ENCODE assay signal across 1 cellular context in the genomic region with DNA sequence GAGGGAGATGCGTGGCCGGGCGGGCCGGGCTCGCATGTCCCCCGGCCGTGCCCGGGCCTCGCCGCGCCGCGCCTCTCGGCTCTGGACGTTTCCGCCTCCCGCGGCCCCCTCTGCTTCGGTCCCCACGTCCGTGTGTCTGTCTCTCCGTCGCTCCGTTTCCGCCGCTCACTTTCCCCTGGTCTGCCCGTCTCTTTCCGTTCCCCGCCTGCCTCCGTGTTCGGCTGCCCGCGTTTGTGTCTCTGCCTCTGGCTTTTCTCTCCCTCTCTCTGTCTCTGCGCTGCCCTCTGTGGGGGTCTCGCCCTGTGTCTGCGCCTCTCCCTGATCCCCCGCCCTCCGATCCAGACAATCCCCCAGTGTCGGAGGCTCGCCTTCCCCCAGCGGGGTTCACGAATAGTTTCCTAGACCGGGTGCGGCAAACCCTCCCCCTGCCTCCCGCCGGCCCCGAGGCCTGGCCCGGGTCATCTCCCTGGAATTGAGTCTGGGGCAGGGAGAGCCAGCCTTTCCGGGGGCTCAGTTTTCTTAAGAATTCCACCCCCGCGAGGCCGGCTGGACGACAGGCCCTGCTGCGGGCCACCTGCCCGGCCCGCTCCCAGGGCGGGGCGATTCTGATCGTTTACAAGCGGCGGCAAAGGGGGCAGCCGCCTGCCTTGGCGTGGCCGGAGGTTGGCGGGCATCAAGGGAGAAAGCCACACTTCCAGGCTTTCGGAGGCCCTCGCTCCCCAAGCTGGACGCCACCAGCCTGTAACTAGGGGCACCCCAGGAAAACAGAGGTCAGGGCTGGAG.
TF ChIP-seq lines count a peak whose summit lies in the region.

No MANE protein-coding gene starts in this region.

TF ChIP-seq in HepG2, 621 proteins besides CTCF, POLR2A, EP300 and RAD21 (continues in another document):
- TF ChIP-seq, protein P1, sequence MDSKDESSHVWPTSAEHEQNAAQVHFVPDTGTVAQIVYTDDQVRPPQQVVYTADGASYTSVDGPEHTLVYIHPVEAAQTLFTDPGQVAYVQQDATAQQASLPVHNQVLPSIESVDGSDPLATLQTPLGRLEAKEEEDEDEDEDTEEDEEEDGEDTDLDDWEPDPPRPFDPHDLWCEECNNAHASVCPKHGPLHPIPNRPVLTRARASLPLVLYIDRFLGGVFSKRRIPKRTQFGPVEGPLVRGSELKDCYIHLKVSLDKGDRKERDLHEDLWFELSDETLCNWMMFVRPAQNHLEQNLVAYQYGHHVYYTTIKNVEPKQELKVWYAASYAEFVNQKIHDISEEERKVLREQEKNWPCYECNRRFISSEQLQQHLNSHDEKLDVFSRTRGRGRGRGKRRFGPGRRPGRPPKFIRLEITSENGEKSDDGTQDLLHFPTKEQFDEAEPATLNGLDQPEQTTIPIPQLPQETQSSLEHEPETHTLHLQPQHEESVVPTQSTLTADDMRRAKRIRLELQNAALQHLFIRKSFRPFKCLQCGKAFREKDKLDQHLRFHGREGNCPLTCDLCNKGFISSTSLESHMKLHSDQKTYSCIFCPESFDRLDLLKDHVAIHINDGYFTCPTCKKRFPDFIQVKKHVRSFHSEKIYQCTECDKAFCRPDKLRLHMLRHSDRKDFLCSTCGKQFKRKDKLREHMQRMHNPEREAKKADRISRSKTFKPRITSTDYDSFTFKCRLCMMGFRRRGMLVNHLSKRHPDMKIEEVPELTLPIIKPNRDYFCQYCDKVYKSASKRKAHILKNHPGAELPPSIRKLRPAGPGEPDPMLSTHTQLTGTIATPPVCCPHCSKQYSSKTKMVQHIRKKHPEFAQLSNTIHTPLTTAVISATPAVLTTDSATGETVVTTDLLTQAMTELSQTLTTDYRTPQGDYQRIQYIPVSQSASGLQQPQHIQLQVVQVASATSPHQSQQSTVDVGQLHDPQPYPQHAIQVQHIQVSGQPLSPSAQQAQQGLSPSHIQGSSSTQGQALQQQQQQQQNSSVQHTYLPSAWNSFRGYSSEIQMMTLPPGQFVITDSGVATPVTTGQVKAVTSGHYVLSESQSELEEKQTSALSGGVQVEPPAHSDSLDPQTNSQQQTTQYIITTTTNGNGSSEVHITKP (CRISPR knock-in tag; IDR thresholded peaks at IDR 0.05; ENCODE audit: low read depth) = no peak
- TF ChIP-seq DNMT3B (CRISPR knock-in tag; conservative IDR thresholded peaks at IDR 0.05) = no peak
- TF ChIP-seq ZNF777 (CRISPR knock-in tag; IDR thresholded peaks at IDR 0.05) = peak; percentile 85
- no peak for TF ChIP-seq MLLT10 (CRISPR knock-in tag; IDR thresholded peaks at IDR 0.05)
- TF ChIP-seq FOXK2 (IDR thresholded peaks at IDR 0.05) = no peak
- TF ChIP-seq WIZ (CRISPR knock-in tag; IDR thresholded peaks at IDR 0.05) = no peak
- TF ChIP-seq, protein P2, sequence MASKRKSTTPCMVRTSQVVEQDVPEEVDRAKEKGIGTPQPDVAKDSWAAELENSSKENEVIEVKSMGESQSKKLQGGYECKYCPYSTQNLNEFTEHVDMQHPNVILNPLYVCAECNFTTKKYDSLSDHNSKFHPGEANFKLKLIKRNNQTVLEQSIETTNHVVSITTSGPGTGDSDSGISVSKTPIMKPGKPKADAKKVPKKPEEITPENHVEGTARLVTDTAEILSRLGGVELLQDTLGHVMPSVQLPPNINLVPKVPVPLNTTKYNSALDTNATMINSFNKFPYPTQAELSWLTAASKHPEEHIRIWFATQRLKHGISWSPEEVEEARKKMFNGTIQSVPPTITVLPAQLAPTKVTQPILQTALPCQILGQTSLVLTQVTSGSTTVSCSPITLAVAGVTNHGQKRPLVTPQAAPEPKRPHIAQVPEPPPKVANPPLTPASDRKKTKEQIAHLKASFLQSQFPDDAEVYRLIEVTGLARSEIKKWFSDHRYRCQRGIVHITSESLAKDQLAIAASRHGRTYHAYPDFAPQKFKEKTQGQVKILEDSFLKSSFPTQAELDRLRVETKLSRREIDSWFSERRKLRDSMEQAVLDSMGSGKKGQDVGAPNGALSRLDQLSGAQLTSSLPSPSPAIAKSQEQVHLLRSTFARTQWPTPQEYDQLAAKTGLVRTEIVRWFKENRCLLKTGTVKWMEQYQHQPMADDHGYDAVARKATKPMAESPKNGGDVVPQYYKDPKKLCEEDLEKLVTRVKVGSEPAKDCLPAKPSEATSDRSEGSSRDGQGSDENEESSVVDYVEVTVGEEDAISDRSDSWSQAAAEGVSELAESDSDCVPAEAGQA (IDR thresholded peaks at IDR 0.05; ENCODE audit: low read depth) = no peak
- TF ChIP-seq, protein P2 (CRISPR knock-in tag; IDR thresholded peaks at IDR 0.05; ENCODE audit: borderline replicate concordance) = no peak
- TF ChIP-seq JUND (CRISPR knock-in tag; IDR thresholded peaks at IDR 0.05) = no peak
- TF ChIP-seq XBP1 (CRISPR knock-in tag; IDR thresholded peaks at IDR 0.05) = no peak
- TF ChIP-seq, protein P3, sequence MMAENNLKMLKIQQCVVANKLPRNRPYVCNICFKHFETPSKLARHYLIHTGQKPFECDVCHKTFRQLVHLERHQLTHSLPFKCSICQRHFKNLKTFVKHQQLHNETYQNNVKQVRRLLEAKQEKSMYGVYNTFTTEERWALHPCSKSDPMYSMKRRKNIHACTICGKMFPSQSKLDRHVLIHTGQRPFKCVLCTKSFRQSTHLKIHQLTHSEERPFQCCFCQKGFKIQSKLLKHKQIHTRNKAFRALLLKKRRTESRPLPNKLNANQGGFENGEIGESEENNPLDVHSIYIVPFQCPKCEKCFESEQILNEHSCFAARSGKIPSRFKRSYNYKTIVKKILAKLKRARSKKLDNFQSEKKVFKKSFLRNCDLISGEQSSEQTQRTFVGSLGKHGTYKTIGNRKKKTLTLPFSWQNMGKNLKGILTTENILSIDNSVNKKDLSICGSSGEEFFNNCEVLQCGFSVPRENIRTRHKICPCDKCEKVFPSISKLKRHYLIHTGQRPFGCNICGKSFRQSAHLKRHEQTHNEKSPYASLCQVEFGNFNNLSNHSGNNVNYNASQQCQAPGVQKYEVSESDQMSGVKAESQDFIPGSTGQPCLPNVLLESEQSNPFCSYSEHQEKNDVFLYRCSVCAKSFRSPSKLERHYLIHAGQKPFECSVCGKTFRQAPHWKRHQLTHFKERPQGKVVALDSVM (CRISPR knock-in tag; IDR thresholded peaks at IDR 0.05) = no peak
- no peak for TF ChIP-seq HOXA3 (CRISPR knock-in tag; IDR thresholded peaks at IDR 0.05)
- TF ChIP-seq TBX2 (CRISPR knock-in tag; IDR thresholded peaks at IDR 0.05; ENCODE audit: borderline replicate concordance) = peak; percentile 49; the same call in 1 of the 2 replicates
- no peak for TF ChIP-seq KLF16 (CRISPR knock-in tag; IDR thresholded peaks at IDR 0.05)
- no peak for TF ChIP-seq ZNF816 (CRISPR knock-in tag; IDR thresholded peaks at IDR 0.05; ENCODE audit: borderline replicate concordance)
- no peak for TF ChIP-seq KMT2B (CRISPR knock-in tag; IDR thresholded peaks at IDR 0.05)
- TF ChIP-seq, protein P4, sequence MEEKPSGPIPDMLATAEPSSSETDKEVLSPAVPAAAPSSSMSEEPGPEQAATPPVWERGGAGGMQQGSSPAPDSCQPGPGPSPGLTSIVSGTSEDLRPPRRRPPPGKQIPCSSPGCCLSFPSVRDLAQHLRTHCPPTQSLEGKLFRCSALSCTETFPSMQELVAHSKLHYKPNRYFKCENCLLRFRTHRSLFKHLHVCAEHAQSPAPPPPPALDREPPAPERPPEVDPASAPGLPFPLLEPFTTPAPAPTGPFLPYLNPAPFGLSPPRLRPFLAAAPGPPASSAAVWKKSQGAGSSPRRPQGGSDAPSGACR (CRISPR knock-in tag; IDR thresholded peaks at IDR 0.05) = 0 out of 2 replicates have a peak, but pooled peaks have one; percentile 49
- no peak for TF ChIP-seq SMARCC2 (IDR thresholded peaks at IDR 0.05)
- no peak for TF ChIP-seq ZNF383 (CRISPR knock-in tag; IDR thresholded peaks at IDR 0.05; ENCODE audit: borderline replicate concordance)
- peak; percentile 57; the same call in 1 of the 2 replicates for TF ChIP-seq MTF2 (CRISPR knock-in tag; IDR thresholded peaks at IDR 0.05; ENCODE audit: borderline replicate concordance)
- TF ChIP-seq, protein P5, sequence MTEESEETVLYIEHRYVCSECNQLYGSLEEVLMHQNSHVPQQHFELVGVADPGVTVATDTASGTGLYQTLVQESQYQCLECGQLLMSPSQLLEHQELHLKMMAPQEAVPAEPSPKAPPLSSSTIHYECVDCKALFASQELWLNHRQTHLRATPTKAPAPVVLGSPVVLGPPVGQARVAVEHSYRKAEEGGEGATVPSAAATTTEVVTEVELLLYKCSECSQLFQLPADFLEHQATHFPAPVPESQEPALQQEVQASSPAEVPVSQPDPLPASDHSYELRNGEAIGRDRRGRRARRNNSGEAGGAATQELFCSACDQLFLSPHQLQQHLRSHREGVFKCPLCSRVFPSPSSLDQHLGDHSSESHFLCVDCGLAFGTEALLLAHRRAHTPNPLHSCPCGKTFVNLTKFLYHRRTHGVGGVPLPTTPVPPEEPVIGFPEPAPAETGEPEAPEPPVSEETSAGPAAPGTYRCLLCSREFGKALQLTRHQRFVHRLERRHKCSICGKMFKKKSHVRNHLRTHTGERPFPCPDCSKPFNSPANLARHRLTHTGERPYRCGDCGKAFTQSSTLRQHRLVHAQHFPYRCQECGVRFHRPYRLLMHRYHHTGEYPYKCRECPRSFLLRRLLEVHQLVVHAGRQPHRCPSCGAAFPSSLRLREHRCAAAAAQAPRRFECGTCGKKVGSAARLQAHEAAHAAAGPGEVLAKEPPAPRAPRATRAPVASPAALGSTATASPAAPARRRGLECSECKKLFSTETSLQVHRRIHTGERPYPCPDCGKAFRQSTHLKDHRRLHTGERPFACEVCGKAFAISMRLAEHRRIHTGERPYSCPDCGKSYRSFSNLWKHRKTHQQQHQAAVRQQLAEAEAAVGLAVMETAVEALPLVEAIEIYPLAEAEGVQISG (CRISPR knock-in tag; IDR thresholded peaks at IDR 0.05) = 0 out of 2 replicates have a peak, but pooled peaks have one; percentile 17
- TF ChIP-seq, protein P6, sequence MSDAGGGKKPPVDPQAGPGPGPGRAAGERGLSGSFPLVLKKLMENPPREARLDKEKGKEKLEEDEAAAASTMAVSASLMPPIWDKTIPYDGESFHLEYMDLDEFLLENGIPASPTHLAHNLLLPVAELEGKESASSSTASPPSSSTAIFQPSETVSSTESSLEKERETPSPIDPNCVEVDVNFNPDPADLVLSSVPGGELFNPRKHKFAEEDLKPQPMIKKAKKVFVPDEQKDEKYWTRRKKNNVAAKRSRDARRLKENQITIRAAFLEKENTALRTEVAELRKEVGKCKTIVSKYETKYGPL (CRISPR knock-in tag; IDR thresholded peaks at IDR 0.05) = no peak
- no peak for TF ChIP-seq DR1 (CRISPR knock-in tag; IDR thresholded peaks at IDR 0.05)
- TF ChIP-seq ZNF546 (CRISPR knock-in tag; conservative IDR thresholded peaks at IDR 0.05) = no peak
- TF ChIP-seq ISL2 (CRISPR knock-in tag; IDR thresholded peaks at IDR 0.05) = 0 out of 2 replicates have a peak, but pooled peaks have one; percentile 31
- no peak for TF ChIP-seq NCOR1 (IDR thresholded peaks at IDR 0.05; ENCODE audit: borderline replicate concordance, low read length)
- no peak for TF ChIP-seq ZNF556 (CRISPR knock-in tag; IDR thresholded peaks at IDR 0.05; ENCODE audit: borderline replicate concordance)
- TF ChIP-seq MEIS2 (CRISPR knock-in tag; IDR thresholded peaks at IDR 0.05) = 0 out of 2 replicates have a peak, but pooled peaks have one; percentile 30
- peak; percentile 16; the same call in 1 of the 2 replicates for TF ChIP-seq RBFOX2 (IDR thresholded peaks at IDR 0.05; ENCODE audit: low read depth, low read length)
- TF ChIP-seq, protein P7, sequence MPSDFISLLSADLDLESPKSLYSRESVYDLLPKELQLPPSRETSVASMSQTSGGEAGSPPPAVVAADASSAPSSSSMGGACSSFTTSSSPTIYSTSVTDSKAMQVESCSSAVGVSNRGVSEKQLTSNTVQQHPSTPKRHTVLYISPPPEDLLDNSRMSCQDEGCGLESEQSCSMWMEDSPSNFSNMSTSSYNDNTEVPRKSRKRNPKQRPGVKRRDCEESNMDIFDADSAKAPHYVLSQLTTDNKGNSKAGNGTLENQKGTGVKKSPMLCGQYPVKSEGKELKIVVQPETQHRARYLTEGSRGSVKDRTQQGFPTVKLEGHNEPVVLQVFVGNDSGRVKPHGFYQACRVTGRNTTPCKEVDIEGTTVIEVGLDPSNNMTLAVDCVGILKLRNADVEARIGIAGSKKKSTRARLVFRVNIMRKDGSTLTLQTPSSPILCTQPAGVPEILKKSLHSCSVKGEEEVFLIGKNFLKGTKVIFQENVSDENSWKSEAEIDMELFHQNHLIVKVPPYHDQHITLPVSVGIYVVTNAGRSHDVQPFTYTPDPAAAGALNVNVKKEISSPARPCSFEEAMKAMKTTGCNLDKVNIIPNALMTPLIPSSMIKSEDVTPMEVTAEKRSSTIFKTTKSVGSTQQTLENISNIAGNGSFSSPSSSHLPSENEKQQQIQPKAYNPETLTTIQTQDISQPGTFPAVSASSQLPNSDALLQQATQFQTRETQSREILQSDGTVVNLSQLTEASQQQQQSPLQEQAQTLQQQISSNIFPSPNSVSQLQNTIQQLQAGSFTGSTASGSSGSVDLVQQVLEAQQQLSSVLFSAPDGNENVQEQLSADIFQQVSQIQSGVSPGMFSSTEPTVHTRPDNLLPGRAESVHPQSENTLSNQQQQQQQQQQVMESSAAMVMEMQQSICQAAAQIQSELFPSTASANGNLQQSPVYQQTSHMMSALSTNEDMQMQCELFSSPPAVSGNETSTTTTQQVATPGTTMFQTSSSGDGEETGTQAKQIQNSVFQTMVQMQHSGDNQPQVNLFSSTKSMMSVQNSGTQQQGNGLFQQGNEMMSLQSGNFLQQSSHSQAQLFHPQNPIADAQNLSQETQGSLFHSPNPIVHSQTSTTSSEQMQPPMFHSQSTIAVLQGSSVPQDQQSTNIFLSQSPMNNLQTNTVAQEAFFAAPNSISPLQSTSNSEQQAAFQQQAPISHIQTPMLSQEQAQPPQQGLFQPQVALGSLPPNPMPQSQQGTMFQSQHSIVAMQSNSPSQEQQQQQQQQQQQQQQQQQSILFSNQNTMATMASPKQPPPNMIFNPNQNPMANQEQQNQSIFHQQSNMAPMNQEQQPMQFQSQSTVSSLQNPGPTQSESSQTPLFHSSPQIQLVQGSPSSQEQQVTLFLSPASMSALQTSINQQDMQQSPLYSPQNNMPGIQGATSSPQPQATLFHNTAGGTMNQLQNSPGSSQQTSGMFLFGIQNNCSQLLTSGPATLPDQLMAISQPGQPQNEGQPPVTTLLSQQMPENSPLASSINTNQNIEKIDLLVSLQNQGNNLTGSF (CRISPR knock-in tag; IDR thresholded peaks at IDR 0.05) = no peak
- TF ChIP-seq ADNP (CRISPR knock-in tag; IDR thresholded peaks at IDR 0.05) = no peak
- peak; percentile 88; the same call in 1 of the 2 replicates for TF ChIP-seq EED (CRISPR knock-in tag; IDR thresholded peaks at IDR 0.05)
- TF ChIP-seq HOXA5 (CRISPR knock-in tag; IDR thresholded peaks at IDR 0.05) = no peak
- TF ChIP-seq CEBPG (CRISPR knock-in tag; IDR thresholded peaks at IDR 0.05) = no peak
